ENCODE assay signal across 22 cellular contexts in the genomic region with DNA sequence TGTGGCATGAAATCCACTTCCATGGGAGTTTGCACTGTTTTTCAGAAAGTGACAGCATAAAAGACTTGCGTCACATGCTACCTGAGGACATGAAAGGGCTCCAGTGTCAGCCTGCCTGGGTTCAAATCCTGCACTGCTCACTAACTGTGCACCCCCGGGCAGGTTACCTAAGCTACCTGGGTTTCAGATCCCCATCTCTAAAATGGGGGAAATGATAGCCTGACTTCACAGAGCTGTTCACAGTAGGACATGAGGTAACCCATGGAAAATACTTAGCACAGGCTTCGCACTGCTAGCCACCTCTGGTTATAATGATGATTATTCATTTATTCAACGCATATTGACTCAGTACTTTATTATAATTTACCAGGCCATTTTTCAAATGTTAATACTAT. TPM values are rescaled to one million over a fixed set of nuclear protein-coding genes. Genes with fewer than 3 reads are reported as not detected.
DNase-seq lines count a peak whose midpoint lies in the region; ATAC-seq and TF ChIP-seq lines count a peak whose summit lies in the region.
"Had no signal": no experiment of that assay in that cellular context is flagged by ENCODE, and none has a peak within 500 bp of the region (broad histone marks: within the 10 kb centered on the region; RNA-seq: fewer than 3 reads in every experiment).

No MANE protein-coding gene starts in this region.

- H3K4me3 ChIP-seq in BLaER1 treated with 17β-estradiol and CSF1 and Interleukin-3, amounts not matched to agents 10 nM and 100 nM = no peak overlapping the region
- H3K4me3 ChIP-seq in Karpas-422 (ENCODE audit: low read length) = no peak overlapping the region
- H3K4me3 ChIP-seq in body of pancreas = no peak overlapping the region
- H3K4me3 ChIP-seq: coronary artery, heart right ventricle, pancreas, upper lobe of left lung had no signal

- H4K20me1 ChIP-seq in BLaER1 treated with 17β-estradiol and CSF1 and Interleukin-3, amounts not matched to agents 10 nM and 100 nM = no peaks in the 10 kb centered on the region
- H4K20me1 ChIP-seq in Karpas-422 (ENCODE audit: insufficient read depth, low read depth, low read length) = no peaks in the 10 kb centered on the region

- H3K27ac Mint-ChIP-seq in brain = peak overlapping the region in 3 of 5 experiments; percentile 52 to 97 (median 66)
- H3K27ac Mint-ChIP-seq in stimulated activated memory B cell treated with anti-CD40 and anti-IgM and Interleukin-4, amounts not matched to agents 10 μg/mL and 1 μg/mL and 100 μg/mL, for 72 hours = peak overlapping the region; percentile 93
- H3K27ac Mint-ChIP-seq: activated naive CD4-positive, alpha-beta T cell treated with anti-CD3 and anti-CD28 coated beads, Interleukin-2, amount 10 ng/mL, durations not matched to agents 7 days and 5 days; CD4-positive, CD25-positive, alpha-beta regulatory T cell had no signal

- H3K27me3 Mint-ChIP-seq in brain = no peaks in the 10 kb centered on the region
- no peaks in the 10 kb centered on the region for H3K27me3 Mint-ChIP-seq in stimulated activated memory B cell treated with anti-CD40 and anti-IgM and Interleukin-4, amounts not matched to agents 10 μg/mL and 1 μg/mL and 100 μg/mL, for 72 hours
- H3K27me3 Mint-ChIP-seq: activated naive CD4-positive, alpha-beta T cell treated with anti-CD3 and anti-CD28 coated beads, Interleukin-2, amount 10 ng/mL, durations not matched to agents 7 days and 5 days; CD4-positive, CD25-positive, alpha-beta regulatory T cell; effector memory CD8-positive, alpha-beta T cell had no signal

- H3K27me3 ChIP-seq in BLaER1 treated with 17β-estradiol and CSF1 and Interleukin-3, amounts not matched to agents 10 nM and 100 nM = no peaks in the 10 kb centered on the region
- H3K27me3 ChIP-seq in Karpas-422 (ENCODE audit: low read length) (no peaks in the 10 kb centered on the region), body of pancreas (no peaks in the 10 kb centered on the region)
- H3K27me3 ChIP-seq: heart right ventricle, pancreas, upper lobe of left lung had no signal

- peaks cover 62 to 83% (median 76%) of the 10 kb centered on the region in 10 experiments for H3K4me1 ChIP-seq in BLaER1 treated with 17β-estradiol and CSF1 and Interleukin-3, amounts not matched to agents 10 nM and 100 nM
- H3K4me1 ChIP-seq in Karpas-422 (ENCODE audit: low read length) (peaks cover 21% of the 10 kb centered on the region), body of pancreas (no peaks in the 10 kb centered on the region)
- H3K4me1 ChIP-seq: pancreas had no signal

- peak overlapping the region; percentile 71 to 92 (median 85) for H3K4me2 ChIP-seq in BLaER1 treated with 17β-estradiol and CSF1 and Interleukin-3, amounts not matched to agents 10 nM and 100 nM
- H3K4me2 ChIP-seq in Karpas-422 (ENCODE audit: low read depth, low read length, poor library complexity, severe bottlenecking) = peak overlapping the region; percentile 18

- WGBS in body of pancreas, 2 donors = 85 to 94% methylated on average over 4 of the region's 4 CpGs

- H3K36me3 ChIP-seq in BLaER1 treated with 17β-estradiol and CSF1 and Interleukin-3, amounts not matched to agents 10 nM and 100 nM = peaks cover 33 to 80% (median 65%) of the 10 kb centered on the region in 11 experiments; a peak in 21 of 22 replicates
- H3K36me3 ChIP-seq in Karpas-422 (ENCODE audit: insufficient read depth, low read length) (peaks cover 12% of the 10 kb centered on the region), body of pancreas (replicated peaks in 1 of 2; ENCODE audit: insufficient read depth in 1 of 2, low read depth in 2 of 2) (peaks cover 4 to 12% of the 10 kb centered on the region in 2 donors)

- H3K4me3 Mint-ChIP-seq in brain = peak overlapping the region in 1 of 5 experiments; percentile 13
- no peak overlapping the region for H3K4me3 Mint-ChIP-seq in stimulated activated memory B cell treated with anti-CD40 and anti-IgM and Interleukin-4, amounts not matched to agents 10 μg/mL and 1 μg/mL and 100 μg/mL, for 72 hours
- H3K4me3 Mint-ChIP-seq: activated naive CD4-positive, alpha-beta T cell treated with anti-CD3 and anti-CD28 coated beads, Interleukin-2, amount 10 ng/mL, durations not matched to agents 7 days and 5 days; CD4-positive, CD25-positive, alpha-beta regulatory T cell had no signal

- no peak overlapping the region for H2AFZ ChIP-seq in Karpas-422 (ENCODE audit: low read length)

- H3K9ac ChIP-seq in BLaER1 treated with 17β-estradiol and CSF1 and Interleukin-3, amounts not matched to agents 10 nM and 100 nM = peak overlapping the region in 8 of 11 experiments; percentile 67 to 82 (median 77); a peak in 9 of 22 replicates
- no peak overlapping the region for H3K9ac ChIP-seq in Karpas-422 (ENCODE audit: low read length)

- peaks cover 56% of the 10 kb centered on the region for H3K36me3 Mint-ChIP-seq in brain
- peaks cover 60% of the 10 kb centered on the region for H3K36me3 Mint-ChIP-seq in stimulated activated memory B cell treated with anti-CD40 and anti-IgM and Interleukin-4, amounts not matched to agents 10 μg/mL and 1 μg/mL and 100 μg/mL, for 72 hours

- no peak for TF ChIP-seq POLR2A in body of pancreas (IDR thresholded peaks at IDR 0.05)

- H3K9me2 ChIP-seq in Karpas-422 (replicated peaks; ENCODE audit: insufficient read depth, low read length) = no peaks in the 10 kb centered on the region

- no peaks in the 10 kb centered on the region for H3K79me2 ChIP-seq in Karpas-422 (ENCODE audit: low read length)

- no peaks in the 10 kb centered on the region for H3K9me3 ChIP-seq in BLaER1 treated with 17β-estradiol and CSF1 and Interleukin-3, amounts not matched to agents 10 nM and 100 nM (replicated peaks in 1 of 11)
- no peaks in the 10 kb centered on the region for H3K9me3 ChIP-seq in Karpas-422 (ENCODE audit: low read length)
- no peaks in the 10 kb centered on the region for H3K9me3 ChIP-seq in body of pancreas
- H3K9me3 ChIP-seq: heart right ventricle, pancreas, upper lobe of left lung had no signal

- DNase-seq in Karpas-422 (no peak), body of pancreas (no peak), NCI-H2029 treated with DMSO at 0.1 percent for 48 hours (lab: John Stamatoyannopoulos, UW) (no peak), DMS53 treated with DMSO at 0.1 percent for 48 hours (lab: John Stamatoyannopoulos, UW; ENCODE audit: unreplicated experiment) (no peak)
- DNase-seq: activated CD4-positive, alpha-beta T cell treated with anti-CD3 and anti-CD28 coated beads, Interleukin-2, amount 50 U/mL, for 1 hour; activated naive CD4-positive, alpha-beta T cell treated with anti-CD3 and anti-CD28 coated beads, Interleukin-2, amount 10 ng/mL, durations not matched to agents 7 days and 5 days; effector memory CD8-positive, alpha-beta T cell; heart right ventricle; KG1; kidney glomerular epithelial cell; NCI-H1436; pancreas; retina; small intestine; stimulated activated CD4-positive, alpha-beta T cell treated with anti-CD3 and anti-CD28 coated beads, Interleukin-1b, Interleukin-23, amount 100 ng/mL, for 48 hours; upper lobe of left lung had no signal

- no peak for ATAC-seq in stimulated activated memory B cell treated with anti-CD40 and anti-IgM and Interleukin-4, amounts not matched to agents 10 μg/mL and 1 μg/mL and 100 μg/mL, for 72 hours
- no peak for ATAC-seq in body of pancreas
- ATAC-seq: heart right ventricle, pancreas, Right ventricle myocardium inferior had no signal

- H3K4me1 Mint-ChIP-seq in brain = peaks cover 23% of the 10 kb centered on the region
- peaks cover 47% of the 10 kb centered on the region for H3K4me1 Mint-ChIP-seq in stimulated activated memory B cell treated with anti-CD40 and anti-IgM and Interleukin-4, amounts not matched to agents 10 μg/mL and 1 μg/mL and 100 μg/mL, for 72 hours

- intact Hi-C loops in body of pancreas (cut with DNase I) = no loop called here

- H3K9me3 Mint-ChIP-seq in brain = no peaks in the 10 kb centered on the region
- no peaks in the 10 kb centered on the region for H3K9me3 Mint-ChIP-seq in stimulated activated memory B cell treated with anti-CD40 and anti-IgM and Interleukin-4, amounts not matched to agents 10 μg/mL and 1 μg/mL and 100 μg/mL, for 72 hours
- H3K9me3 Mint-ChIP-seq: activated naive CD4-positive, alpha-beta T cell treated with anti-CD3 and anti-CD28 coated beads, Interleukin-2, amount 10 ng/mL, durations not matched to agents 7 days and 5 days; CD4-positive, CD25-positive, alpha-beta regulatory T cell; effector memory CD8-positive, alpha-beta T cell had no signal

- peak overlapping the region in 10 of 11 experiments; percentile 22 to 97 (median 92); a peak in 18 of 22 replicates for H3K27ac ChIP-seq in BLaER1 treated with 17β-estradiol and CSF1 and Interleukin-3, amounts not matched to agents 10 nM and 100 nM
- no peak overlapping the region for H3K27ac ChIP-seq in Karpas-422 (ENCODE audit: low read length)
- H3K27ac ChIP-seq in body of pancreas = no peak overlapping the region
- H3K27ac ChIP-seq: coronary artery, pancreas, upper lobe of left lung had no signal

- TF ChIP-seq CTCF in brain (conservative IDR thresholded peaks at IDR 0.05) = no peak
- no peak for TF ChIP-seq CTCF in body of pancreas (IDR thresholded peaks at IDR 0.05)

RNA-seq across cellular contexts. Expression of gene TBC1D7, which starts 23.1 kb away (rescaled TPM):
- 16.3 and 28.6 TPM in 2 replicates for total RNA-seq in Karpas-422 (2014; rRNA removed; shearing (Covaris generic); ENCODE audit: low replicate concordance)
- polyA plus RNA-seq in brain (ENCODE audit: insufficient read depth, low read depth, low replicate concordance) = 39.1 TPM
- 10 to 100 TPM; 12.5 to 15.2 TPM for total RNA-seq in body of pancreas

Comparison
In these comparisons a context has a peak if more than half of its experiments do, and no peak if none do; other contexts are left out.
1. H3K27ac ChIP-seq: peak in BLaER1 treated with 17β-estradiol and CSF1 and Interleukin-3, amounts not matched to agents 10 nM and 100 nM (10 of 11); none in Karpas-422 (single experiment) and body of pancreas (0 of 4).